ENCODE assay signal across 20 cellular contexts in the genomic region with DNA sequence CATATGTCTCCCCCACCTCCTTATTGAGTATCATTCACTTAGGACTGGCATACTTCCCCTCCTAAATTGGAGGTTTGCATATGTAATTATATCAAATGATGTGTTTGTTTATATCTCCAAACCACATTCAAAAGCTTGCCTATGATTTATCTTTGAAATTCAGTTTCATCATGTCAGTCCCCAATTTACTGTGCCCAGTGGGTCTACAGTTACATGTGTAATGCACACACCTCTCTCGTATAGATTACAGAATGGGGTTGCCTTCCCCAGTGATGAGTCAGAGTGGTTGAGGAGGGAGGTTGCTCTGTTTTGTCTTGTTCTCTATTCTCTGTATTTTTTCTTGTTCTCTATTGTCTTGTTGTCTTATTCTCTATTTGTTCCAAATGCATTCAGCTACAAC.
"Had no signal": no experiment of that assay in that cellular context is flagged by ENCODE, and none has a peak within 500 bp of the region (broad histone marks: within the 10 kb centered on the region; RNA-seq: fewer than 3 reads in every experiment).

No MANE protein-coding gene starts in this region.

- H3K27me3 Mint-ChIP-seq: activated CD8-positive, alpha-beta T cell treated with anti-CD3 and anti-CD28 coated beads for 36 hours; central memory CD8-positive, alpha-beta T cell had no signal

- H3K9me3 Mint-ChIP-seq: activated CD8-positive, alpha-beta T cell treated with anti-CD3 and anti-CD28 coated beads for 36 hours; WTC11 had no signal

- H3K27ac Mint-ChIP-seq: activated CD8-positive, alpha-beta T cell treated with anti-CD3 and anti-CD28 coated beads for 36 hours; natural killer cell; WTC11 had no signal

- H3K4me1 Mint-ChIP-seq: central memory CD8-positive, alpha-beta T cell; natural killer cell had no signal

- H3K27me3 ChIP-seq: right atrium auricular region had no signal

- H3K36me3 ChIP-seq: right atrium auricular region had no signal

- H3K9me3 ChIP-seq: right atrium auricular region had no signal

- H3K36me3 Mint-ChIP-seq: natural killer cell, WTC11 had no signal

- H3K4me3 ChIP-seq: right atrium auricular region, skin epidermis had no signal

- H3K4me3 Mint-ChIP-seq: activated CD8-positive, alpha-beta T cell treated with anti-CD3 and anti-CD28 coated beads for 36 hours; activated T-cell treated with anti-CD3 and anti-CD28 coated beads, Interleukin-2, amount 50 U/mL, for 4 hours; central memory CD8-positive, alpha-beta T cell; natural killer cell; WTC11 had no signal

- H3K27ac ChIP-seq: right atrium auricular region, skin epidermis had no signal

- H3K4me1 ChIP-seq: right atrium auricular region had no signal

- DNase-seq: activated CD4-positive, alpha-beta T cell treated with anti-CD3 and anti-CD28 coated beads for 48 hours; activated CD8-positive, alpha-beta T cell treated with anti-CD3 and anti-CD28 coated beads for 36 hours; activated effector memory CD4-positive, alpha-beta T cell treated with Interleukin-2 at 50 U/mL for 16 hours; activated naive CD4-positive, alpha-beta T cell treated with anti-CD3 and anti-CD28 coated beads, Interleukin-2, amount 50 U/mL, for 16 hours; activated T-cell treated with anti-CD3 and anti-CD28 coated beads, Interleukin-2, amount 50 U/mL, for 4 hours; cortex of kidney; effector CD4-positive, alpha-beta T cell; foreskin melanocyte; kidney glomerular epithelial cell; left ventricle myocardium superior; mesenchymal stem cell; natural killer cell; stimulated activated CD4-positive, alpha-beta T cell treated with anti-CD3 and anti-CD28 coated beads, Interleukin-4, amount 100 ng/mL, for 24 hours; stimulated activated CD8-positive, alpha-beta memory T cell treated with anti-CD3 and anti-CD28 coated beads, Interleukin-4, amount 100 ng/mL, for 48 hours; stimulated activated naive CD8-positive, alpha-beta T cell treated with anti-CD3 and anti-CD28 coated beads, Interleukin-15, Interleukin-2, amounts not matched to agents 100 U/mL and 50 U/mL, for 24 hours; trophoblast cell had no signal
